ENCODE assay signal across 12 cellular contexts in the genomic region with DNA sequence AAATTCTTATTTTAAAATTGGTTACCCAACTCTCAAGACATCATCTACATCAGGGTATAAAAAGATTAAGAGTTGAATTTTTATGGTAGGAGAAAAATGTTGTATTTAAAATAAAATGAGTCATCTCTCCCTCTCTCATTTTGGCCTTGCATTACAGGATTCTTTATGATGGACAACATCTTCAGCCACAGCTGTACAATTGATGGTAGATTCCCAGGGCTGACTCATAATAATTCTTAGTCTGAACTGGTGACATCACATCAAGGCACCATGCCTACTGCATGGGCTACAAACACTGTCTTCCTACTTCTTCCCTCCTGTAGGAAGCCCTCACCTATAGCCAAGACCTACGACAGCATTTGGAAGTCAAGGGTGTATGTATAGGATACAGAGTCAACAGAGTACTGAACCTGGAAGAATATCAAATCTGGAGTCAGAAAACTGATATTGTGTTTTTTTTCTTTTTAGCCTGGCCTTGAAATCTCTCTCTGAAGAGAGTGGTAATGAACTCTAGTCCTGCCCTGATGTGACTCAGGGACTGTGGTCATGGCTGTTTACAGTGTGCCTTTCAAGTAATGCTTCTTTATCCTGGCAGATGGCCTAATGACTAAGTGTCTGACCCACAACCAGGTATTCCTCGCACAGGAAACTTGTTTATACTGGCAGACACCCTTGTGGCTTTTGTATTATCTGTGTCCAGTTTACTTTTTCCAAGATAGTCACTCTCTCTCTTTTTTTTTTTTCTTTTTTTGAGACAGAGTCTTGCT. TPM values are rescaled to one million over a fixed set of nuclear protein-coding genes. Genes with fewer than 3 reads are reported as not detected.
A peak's percentile ranks its signal among the peaks of the same experiment; 100 is the strongest.
DNase-seq lines count a peak whose midpoint lies in the region; ATAC-seq and TF ChIP-seq lines count a peak whose summit lies in the region.
"Had no signal": no experiment of that assay in that cellular context is flagged by ENCODE, and none has a peak within 500 bp of the region (broad histone marks: within the 10 kb centered on the region; RNA-seq: fewer than 3 reads in every experiment).

No MANE protein-coding gene starts in this region.

- no peak overlapping the region for H2BK20ac ChIP-seq in IMR-90 (ENCODE audit: low read depth, low read length)

- no peak overlapping the region for H3K9ac ChIP-seq in IMR-90 (ENCODE audit: low read depth, low read length)

- TF ChIP-seq RAD21 in IMR-90 (IDR thresholded peaks at IDR 0.05; ENCODE audit: low read length): no peak

- no peak overlapping the region for H2AK9ac ChIP-seq in IMR-90 (replicated peaks; ENCODE audit: low read depth, low read length, poor library complexity)

- H2AFZ ChIP-seq in IMR-90 (replicated peaks; ENCODE audit: low read length, poor library complexity): no peak overlapping the region

- no peak overlapping the region for H2BK15ac ChIP-seq in IMR-90 (ENCODE audit: low read depth, low read length)

- BruUV-seq in IMR-90 (replicated peaks; lab: Mats Ljungman, UMichigan): no TSS peak

- no peak for TF ChIP-seq POLR2A in IMR-90 (IDR thresholded peaks at IDR 0.05; ENCODE audit: low read depth, low read length)

- H4K5ac ChIP-seq in IMR-90 (ENCODE audit: low read depth, low read length): no peak overlapping the region

- no peak overlapping the region for H3K4me2 ChIP-seq in IMR-90 (ENCODE audit: low read depth, low read length)

- no peaks in the 10 kb centered on the region; the same call in 1 of the 2 replicates for H3K27me3 ChIP-seq in IMR-90 (ENCODE audit: control insufficient read depth, insufficient read depth, low read length)
- H3K27me3 ChIP-seq in kidney epithelial cell (ENCODE audit: control insufficient read depth, insufficient read depth, low read length): no peaks in the 10 kb centered on the region

- no peak overlapping the region for H3K4ac ChIP-seq in IMR-90 (ENCODE audit: low read depth, low read length)

- dilution Hi-C loops in IMR-90 (cut with HindIII; ENCODE audit: low sequenced_read_pairs, unreplicated experiment): no loop called here

- no peak for ATAC-seq in IMR-90 (ENCODE audit: low read depth)
- ATAC-seq in GM18498 (IDR thresholded peaks at IDR 0.05; ENCODE audit: unreplicated experiment): no peak
- ATAC-seq in HG03342 (IDR thresholded peaks at IDR 0.05; ENCODE audit: unreplicated experiment): no peak

- no peak overlapping the region for H2BK5ac ChIP-seq in IMR-90 (ENCODE audit: low read depth, low read length, poor library complexity, severe bottlenecking)

- H3K4me3 ChIP-seq in IMR-90 (ENCODE audit: insufficient read depth, low read depth, low read length) (no peak overlapping the region), kidney epithelial cell (ENCODE audit: low read depth, low read length) (no peak overlapping the region)

- H2AK5ac ChIP-seq in IMR-90 (ENCODE audit: low read depth, low read length): no peak overlapping the region

- H3K79me1 ChIP-seq in IMR-90 (ENCODE audit: low read depth in 1 of 2, low read length in 2 of 2): no peaks in the 10 kb centered on the region

- POLR2A ChIA-PET in IMR-90 (lab: Charles Lee; ENCODE audit: unreplicated experiment): no interaction called here

- H3K4me1 ChIP-seq in IMR-90 (ENCODE audit: control insufficient read depth, insufficient read depth, low read length): no peaks in the 10 kb centered on the region

- no peak overlapping the region for H3K23ac ChIP-seq in IMR-90 (ENCODE audit: low read depth, low read length)

- H4K8ac ChIP-seq in IMR-90 (ENCODE audit: low read depth in 2 of 2, low read length in 2 of 2): no peak overlapping the region

- no peak overlapping the region for H3K56ac ChIP-seq in IMR-90 (ENCODE audit: extremely low read depth, insufficient read depth, low read length)

- H3K9me1 ChIP-seq in IMR-90 (ENCODE audit: insufficient read depth, low read length): no peaks in the 10 kb centered on the region; the same call in 1 of the 2 replicates

- DNase-seq in DMS53 treated with DMSO at 0.1 percent for 48 hours (lab: John Stamatoyannopoulos, UW; ENCODE audit: unreplicated experiment) (peak; percentile 92), IMR-90 (peak; percentile 55), astrocyte of the hippocampus (ENCODE audit: low read depth, low spot score) (peak; percentile 84), kidney epithelial cell (ENCODE audit: low read depth) (peak; percentile 83), hepatic stellate cell (ENCODE audit: low spot score) (no peak), NCI-H1092 treated with DMSO at 0.1 percent for 48 hours (lab: John Stamatoyannopoulos, UW) (no peak)
- DNase-seq: DMS 273 treated with DMSO at 0.1 percent for 48 hours, naive B cell had no signal

- H3K18ac ChIP-seq in IMR-90 (ENCODE audit: low read depth, low read length): no peak overlapping the region

- H4K91ac ChIP-seq in IMR-90 (ENCODE audit: insufficient read depth, low read depth, low read length): no peak overlapping the region

- in situ Hi-C loops in IMR-90 (cut with MboI; ENCODE audit: low sequenced_read_pairs): no loop called here

- H3K36me3 ChIP-seq in IMR-90 (ENCODE audit: control insufficient read depth, insufficient read depth, low read length): no peaks in the 10 kb centered on the region
- H3K36me3 ChIP-seq in kidney epithelial cell (ENCODE audit: control insufficient read depth, insufficient read depth, low read length): no peaks in the 10 kb centered on the region

- intact Hi-C loops in IMR-90 (cut with micrococcal nuclease): no loop called here

- H2BK120ac ChIP-seq in IMR-90 (ENCODE audit: low read depth, low read length): no peak overlapping the region

- no peaks in the 10 kb centered on the region for H4K20me1 ChIP-seq in IMR-90 (ENCODE audit: insufficient read depth, low read length)

- no peaks in the 10 kb centered on the region for H3K9me3 ChIP-seq in IMR-90 (ENCODE audit: control insufficient read depth, insufficient read depth, low read length)

- H3K14ac ChIP-seq in IMR-90 (replicated peaks; ENCODE audit: low read depth, low read length): no peak overlapping the region

- no CpG with 5 or more reads among the region's 2 CpGs for WGBS in IMR-90 (ENCODE audit: extremely low coverage in 2 of 2, insufficient read length in 1 of 2), 2 experiments

- H3K27ac ChIP-seq in IMR-90 (ENCODE audit: insufficient read depth, low read length): no peak overlapping the region
- H3K27ac ChIP-seq: VCaP had no signal

- CTCF ChIA-PET in IMR-90 (lab: Yijun Ruan, JAX): no interaction called here

- TF ChIP-seq CTCF in IMR-90 (conservative IDR thresholded peaks at IDR 0.05; ENCODE audit: low read depth, low read length) (no peak), kidney epithelial cell (IDR thresholded peaks at IDR 0.05; ENCODE audit: insufficient read depth, low read length, poor library complexity, severe bottlenecking) (no peak)

TF ChIP-seq in IMR-90, 13 proteins besides CTCF, POLR2A, EP300 and RAD21:
- no peak for TF ChIP-seq NFE2L2 (IDR thresholded peaks at IDR 0.05; ENCODE audit: low read depth, low read length)
- no peak for TF ChIP-seq FOS (IDR thresholded peaks at IDR 0.05; ENCODE audit: low read depth, low read length)
- no peak for TF ChIP-seq CEBPB (IDR thresholded peaks at IDR 0.05; ENCODE audit: low read depth, low read length)
- no peak for TF ChIP-seq MAZ (IDR thresholded peaks at IDR 0.05; ENCODE audit: borderline replicate concordance, low read depth, low read length)
- TF ChIP-seq BHLHE40 (IDR thresholded peaks at IDR 0.05; ENCODE audit: low read depth, low read length): no peak
- TF ChIP-seq CHD1 (IDR thresholded peaks at IDR 0.05; ENCODE audit: low read depth, low read length): no peak
- TF ChIP-seq, protein P1, sequence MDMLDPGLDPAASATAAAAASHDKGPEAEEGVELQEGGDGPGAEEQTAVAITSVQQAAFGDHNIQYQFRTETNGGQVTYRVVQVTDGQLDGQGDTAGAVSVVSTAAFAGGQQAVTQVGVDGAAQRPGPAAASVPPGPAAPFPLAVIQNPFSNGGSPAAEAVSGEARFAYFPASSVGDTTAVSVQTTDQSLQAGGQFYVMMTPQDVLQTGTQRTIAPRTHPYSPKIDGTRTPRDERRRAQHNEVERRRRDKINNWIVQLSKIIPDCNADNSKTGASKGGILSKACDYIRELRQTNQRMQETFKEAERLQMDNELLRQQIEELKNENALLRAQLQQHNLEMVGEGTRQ (IDR thresholded peaks at IDR 0.05; ENCODE audit: low read depth, low read length): no peak
- TF ChIP-seq SMC3 (IDR thresholded peaks at IDR 0.05; ENCODE audit: low read depth, low read length): no peak
- TF ChIP-seq MXI1 (IDR thresholded peaks at IDR 0.05; ENCODE audit: borderline replicate concordance, low read depth, low read length): no peak
- no peak for TF ChIP-seq RCOR1 (IDR thresholded peaks at IDR 0.05; ENCODE audit: insufficient replicate concordance, low read length)
- no peak for TF ChIP-seq ELK1 (IDR thresholded peaks at IDR 0.05; ENCODE audit: borderline replicate concordance, low read depth, low read length)
- no peak for TF ChIP-seq MAFK (IDR thresholded peaks at IDR 0.05; ENCODE audit: low read depth, low read length)
- no peak for TF ChIP-seq RFX5 (IDR thresholded peaks at IDR 0.05; ENCODE audit: low read depth, low read length)

RNA-seq across cellular contexts. Expression of gene MRGPRX2, which starts 32.5 kb away (rescaled TPM):
- not detected in 2 replicates for total RNA-seq in IMR-90 (2012; rRNA removed)
- polyA plus RNA-seq in IMR-90 (2012; rRNA removed): not detected in 2 replicates
- polyA plus RNA-seq in IMR-90 (2012; cell fraction: cytosol; rRNA removed): not detected in 2 replicates
- polyA plus RNA-seq in IMR-90 (2012; cell fraction: nucleus; rRNA removed; ENCODE audit: low replicate concordance): not detected in 2 replicates
- not detected in 2 replicates for total RNA-seq in kidney epithelial cell
- total RNA-seq: chondrocyte had no signal

Comparison
In these comparisons a context has a peak if more than half of its experiments do, and no peak if none do; other contexts are left out.
1. DNase-seq: peak in DMS53 treated with DMSO at 0.1 percent for 48 hours (single experiment), IMR-90 (single experiment), astrocyte of the hippocampus (single experiment) and kidney epithelial cell (single experiment); none in hepatic stellate cell (single experiment) and NCI-H1092 treated with DMSO at 0.1 percent for 48 hours (single experiment).